In genomic region chr11:39374963-39375698, GRCh38 we compare ENCODE assay signal across 8 cellular contexts.
DNase-seq lines count a peak whose midpoint lies in the region; ATAC-seq and TF ChIP-seq lines count a peak whose summit lies in the region.

No MANE protein-coding gene starts in this region.

- CTCF ChIA-PET in PC-9 (lab: Charles Lee), result no interaction called here

- H3K4me3 ChIP-seq in AG10803 (ENCODE audit: low read length) (no peak overlapping the region), PC-9 (no peak overlapping the region), fibroblast of lung (replicated peaks in 1 of 4; ENCODE audit: control extremely low read depth in 1 of 4, insufficient read depth in 1 of 4, low read depth in 3 of 4, low read length in 4 of 4) (no peak overlapping the region), stomach (no peak overlapping the region)

- TF ChIP-seq POLR2A in stomach (IDR thresholded peaks at IDR 0.05), result no peak

- H3K79me2 ChIP-seq in PC-9 (ENCODE audit: low read depth), result no peaks in the 10 kb centered on the region
- H3K79me2 ChIP-seq in fibroblast of lung (ENCODE audit: control insufficient read depth, insufficient read depth, low read length), result no peaks in the 10 kb centered on the region

- TF ChIP-seq CTCF in AG10803 (conservative IDR thresholded peaks at IDR 0.05; ENCODE audit: low read length) (peak; percentile 47; the same call in 1 of the 2 replicates), PC-9 (conservative IDR thresholded peaks at IDR 0.05) (peak; percentile 84), fibroblast of lung (conservative IDR thresholded peaks at IDR 0.05 in 1 of 2, IDR thresholded peaks at IDR 0.05 in 1 of 2; ENCODE audit: low read depth in 1 of 2, low read length in 2 of 2) (peak in 1 of 2 donors; percentile 52), stomach (IDR thresholded peaks at IDR 0.05) (peak in 4 of 7 experiments; percentile 31 to 47 (median 34))

- no peaks in the 10 kb centered on the region for H3K9me2 ChIP-seq in PC-9 (ENCODE audit: insufficient read depth)

- H4K20me1 ChIP-seq in PC-9 (ENCODE audit: insufficient read depth), result no peaks in the 10 kb centered on the region
- H4K20me1 ChIP-seq in fibroblast of lung (ENCODE audit: control insufficient read depth, extremely low read depth, insufficient read depth, low read length), result no peaks in the 10 kb centered on the region

- peak; percentile 0 for DNase-seq in AG10803 (ENCODE audit: low read depth)
- no peak for DNase-seq in PC-9
- DNase-seq in fibroblast of lung (ENCODE audit: low read depth in 2 of 2), result peak; percentile 3 to 27
- DNase-seq in stomach, result no peak
- no peak for DNase-seq in stimulated activated CD8-positive, alpha-beta memory T cell treated with anti-CD3 and anti-CD28 coated beads, Interleukin-4, amount 100 ng/mL, for 48 hours

- H3K4me2 ChIP-seq in PC-9 (no peak overlapping the region), fibroblast of lung (ENCODE audit: extremely low read depth, insufficient read depth, low read length) (no peak overlapping the region)

- 42 to 53% (median 45%) methylated on average over 8 of the region's 8 CpGs for WGBS in stomach, 5 donors

- ATAC-seq in GM18867 (IDR thresholded peaks at IDR 0.05; ENCODE audit: unreplicated experiment) (peak; percentile 61), HG02623 (IDR thresholded peaks at IDR 0.05; ENCODE audit: unreplicated experiment) (no peak), GM18909 (IDR thresholded peaks at IDR 0.05; ENCODE audit: poor library complexity, unreplicated experiment) (no peak)

- H3K27me3 ChIP-seq in PC-9 (ENCODE audit: insufficient read depth, low read depth), result no peaks in the 10 kb centered on the region
- H3K27me3 ChIP-seq in fibroblast of lung (ENCODE audit: control insufficient read depth, insufficient read depth, low read length), result no peaks in the 10 kb centered on the region
- H3K27me3 ChIP-seq in stomach, result no peaks in the 10 kb centered on the region

- H2AFZ ChIP-seq in PC-9 (no peak overlapping the region), fibroblast of lung (ENCODE audit: low read length) (no peak overlapping the region)

- H3K9ac ChIP-seq in fibroblast of lung (ENCODE audit: insufficient read depth, low read length), result no peak overlapping the region

- H3K36me3 ChIP-seq in PC-9 (ENCODE audit: low read depth) (no peaks in the 10 kb centered on the region), fibroblast of lung (ENCODE audit: control insufficient read depth, insufficient read depth, low read length) (no peaks in the 10 kb centered on the region), stomach (no peaks in the 10 kb centered on the region)

- TF ChIP-seq EP300 in stomach (IDR thresholded peaks at IDR 0.05), result no peak

- H3F3A ChIP-seq in PC-9 (ENCODE audit: insufficient read depth, low read depth), result no peaks in the 10 kb centered on the region

- intact Hi-C loops in PC-9 (cut with micrococcal nuclease; ENCODE audit: unreplicated experiment) (loop anchor here (10.0 kb wide), 1 partner anchor 580 kb away; no protein-coding TSS in a partner anchor), stomach (cut with DNase I; ENCODE audit: low total_unique reads) (no loop called here)

- H3K4me1 ChIP-seq in PC-9 (replicated peaks; ENCODE audit: insufficient read depth), result no peaks in the 10 kb centered on the region
- no peaks in the 10 kb centered on the region for H3K4me1 ChIP-seq in fibroblast of lung (ENCODE audit: control insufficient read depth, extremely low read depth, insufficient read depth, low read length)
- peaks cover 0 to 4% (median 0%) of the 10 kb centered on the region in 4 donors for H3K4me1 ChIP-seq in stomach

- POLR2A ChIA-PET in PC-9 (lab: Charles Lee; ENCODE audit: unreplicated experiment), result no interaction called here

- no TSS peak for BruUV-seq in PC-9 (replicated peaks; lab: Mats Ljungman, UMichigan)

- H3K27ac ChIP-seq in PC-9 (no peak overlapping the region), fibroblast of lung (ENCODE audit: insufficient read depth, low read length) (no peak overlapping the region), stomach (no peak overlapping the region)

- no peaks in the 10 kb centered on the region for H3K9me3 ChIP-seq in PC-9 (ENCODE audit: insufficient read depth, low read depth)
- H3K9me3 ChIP-seq in fibroblast of lung (ENCODE audit: control insufficient read depth, insufficient read depth, low read depth, low read length), result no peaks in the 10 kb centered on the region
- no peaks in the 10 kb centered on the region for H3K9me3 ChIP-seq in stomach

Comparison
In these comparisons a context has a peak if more than half of its experiments do, and no peak if none do; other contexts are left out.
1. DNase-seq: peak in AG10803 (single experiment) and fibroblast of lung (2 of 2); none in PC-9 (0 of 2), stomach (single experiment) and stimulated activated CD8-positive, alpha-beta memory T cell treated with anti-CD3 and anti-CD28 coated beads, Interleukin-4, amount 100 ng/mL, for 48 hours (single experiment).